ENCODE assay signal across 24 cellular contexts in the genomic region with DNA sequence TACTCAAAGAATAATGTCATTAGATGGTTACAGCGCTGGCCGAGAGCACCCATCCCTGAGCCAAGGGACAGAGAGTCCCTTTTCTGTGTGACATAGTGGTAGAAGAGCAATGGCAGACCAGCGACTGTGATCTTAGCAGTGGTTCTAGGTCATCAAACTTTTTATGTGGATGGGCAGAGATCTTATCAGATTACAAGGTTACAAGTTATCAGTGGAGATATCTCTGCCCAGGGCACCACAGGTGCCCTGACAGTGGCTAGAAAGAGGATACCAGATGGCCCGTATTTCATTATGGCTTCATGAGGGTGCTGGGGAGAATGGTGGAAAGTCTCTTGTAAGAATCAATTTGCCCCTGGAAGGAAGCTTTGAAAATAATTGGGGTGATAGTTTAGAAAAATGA.
"Had no signal": no experiment of that assay in that cellular context is flagged by ENCODE, and none has a peak within 500 bp of the region (broad histone marks: within the 10 kb centered on the region; RNA-seq: fewer than 3 reads in every experiment).

No MANE protein-coding gene starts in this region.

- H3K4me1 Mint-ChIP-seq: immature natural killer cell, mesothelial cell of epicardium, naive B cell had no signal

- H3K4me2 ChIP-seq: hepatocyte had no signal

- H3K27me3 ChIP-seq: gastroesophageal sphincter, hepatocyte, left lung had no signal

- H3K36me3 Mint-ChIP-seq: immature natural killer cell, mesothelial cell of epicardium, naive B cell had no signal

- H3K9me3 Mint-ChIP-seq: immature natural killer cell had no signal

- H3K4me3 ChIP-seq: coronary artery, dorsolateral prefrontal cortex, esophagus muscularis mucosa, gastroesophageal sphincter, heart left ventricle, hepatocyte, left lung, lower lobe of right lung, mucosa of descending colon had no signal

- DNase-seq: dermis blood vessel endothelial cell; dorsolateral prefrontal cortex; effector CD4-positive, alpha-beta T cell; effector memory CD4-positive, alpha-beta T cell; foreskin keratinocyte; heart left ventricle; hypothalamus; immature natural killer cell; left cardiac atrium; left lung; left ventricle myocardium superior; lower lobe of right lung; mesenchymal stem cell; mucosa of descending colon; naive B cell had no signal

- FAIRE-seq: colon, endothelial cell of umbilical vein, frontal cortex, keratinocyte had no signal

- ATAC-seq: foreskin keratinocyte, gastroesophageal sphincter, heart left ventricle, left cardiac atrium, left lung, left ventricle myocardium superior, lower lobe of right lung, mucosa of descending colon had no signal

- H3K27ac Mint-ChIP-seq: immature natural killer cell, mesothelial cell of epicardium had no signal

- H3K4me1 ChIP-seq: esophagus muscularis mucosa, foreskin keratinocyte, gastroesophageal sphincter, heart left ventricle, left lung, lower lobe of right lung had no signal

- H3K9me3 ChIP-seq: esophagus muscularis mucosa, gastroesophageal sphincter, heart left ventricle, left lung, lower lobe of right lung, mucosa of descending colon had no signal

- H3K79me2 ChIP-seq: hepatocyte had no signal

- H3K36me3 ChIP-seq: esophagus muscularis mucosa, gastroesophageal sphincter, heart left ventricle, left lung, lower lobe of right lung had no signal

- H2AFZ ChIP-seq: hepatocyte had no signal

- H3K4me3 Mint-ChIP-seq: immature natural killer cell, mesothelial cell of epicardium, naive B cell had no signal

- H3K27ac ChIP-seq: coronary artery, dorsolateral prefrontal cortex, esophagus muscularis mucosa, foreskin keratinocyte, gastroesophageal sphincter, heart left ventricle, hepatocyte, left lung, lower lobe of right lung had no signal
